ENCODE assay signal across 19 cellular contexts in genomic region chr9:129656795-129657390, GRCh38. TPM values are rescaled to one million over a fixed set of nuclear protein-coding genes. Genes with fewer than 3 reads are reported as not detected.
A peak's percentile ranks its signal among the peaks of the same experiment; 100 is the strongest.
DNase-seq lines count a peak whose midpoint lies in the region; ATAC-seq, FAIRE-seq and TF ChIP-seq lines count a peak whose summit lies in the region.
"Had no signal": no experiment of that assay in that cellular context is flagged by ENCODE, and none has a peak within 500 bp of the region (broad histone marks: within the 10 kb centered on the region; RNA-seq: fewer than 3 reads in every experiment).

No MANE protein-coding gene starts in this region.

- POLR2A ChIA-PET in activated CD4-positive, alpha-beta T cell treated with anti-CD3 and anti-CD28 coated beads for 36 hours (lab: Charles Lee) = interaction anchor here (0.8 kb wide), 1 partner anchor 8 kb away, joined by 3 read pairs; the partner anchor contains the start of gene PRRX2
- POLR2A ChIA-PET in PC-9 (lab: Charles Lee; ENCODE audit: unreplicated experiment) = interaction anchor here (0.6 to 0.7 kb wide), 3 partner anchors 112 to 1336 kb away, joined by 3 to 8 read pairs (median 5); no protein-coding TSS in a partner anchor

- no peaks in the 10 kb centered on the region for H3K27me3 Mint-ChIP-seq in activated CD4-positive, alpha-beta T cell treated with anti-CD3 and anti-CD28 coated beads for 36 hours

- H3K27me3 ChIP-seq in PC-9 (ENCODE audit: insufficient read depth, low read depth) = no peaks in the 10 kb centered on the region
- H3K27me3 ChIP-seq in bronchial epithelial cell (ENCODE audit: control insufficient read depth, insufficient read depth, low read length) = peaks cover 4% of the 10 kb centered on the region
- H3K27me3 ChIP-seq: cardiac muscle cell, upper lobe of left lung had no signal

- no peak for DNase-seq in activated CD4-positive, alpha-beta T cell treated with anti-CD3 and anti-CD28 coated beads for 36 hours
- DNase-seq in activated CD4-positive, alpha-beta T cell treated with anti-CD3 and anti-CD28 coated beads, Interleukin-2, amount 50 U/mL, for 48 hours = no peak
- DNase-seq in PC-9 (peak; percentile 35 to 69), bronchial epithelial cell (ENCODE audit: low read depth) (peak; percentile 89), renal cortical epithelial cell (ENCODE audit: low read depth) (peak; percentile 70), cortex of kidney (lab: John Stamatoyannopoulos, UW) (no peak), NCI-H526 (lab: John Stamatoyannopoulos, UW) (no peak)
- no peak for DNase-seq in stimulated activated naive CD4-positive, alpha-beta T cell treated with Interleukin-2 at 50 U/mL for 16 hours (lab: John Stamatoyannopoulos, UW)
- DNase-seq: activated CD4-positive, alpha-beta T cell treated with anti-CD3 and anti-CD28 coated beads for 1 hour; DMS 273 treated with DMSO at 0.1 percent for 48 hours; naive thymus-derived CD8-positive, alpha-beta T cell; NCI-H1048; NCI-H524; spleen; upper lobe of left lung had no signal

- intact Hi-C loops in activated CD4-positive, alpha-beta T cell treated with anti-CD3 and anti-CD28 coated beads for 36 hours (cut with DNase I, micrococcal nuclease) = no loop called here
- intact Hi-C loops in PC-9 (cut with micrococcal nuclease; ENCODE audit: unreplicated experiment) = no loop called here

- no peak overlapping the region for H3K4me3 ChIP-seq in PC-9
- no peak overlapping the region for H3K4me3 ChIP-seq in bronchial epithelial cell (ENCODE audit: low read depth, low read length)
- H3K4me3 ChIP-seq: cardiac muscle cell, spleen, upper lobe of left lung had no signal

- no peaks in the 10 kb centered on the region for H3K4me1 Mint-ChIP-seq in activated CD4-positive, alpha-beta T cell treated with anti-CD3 and anti-CD28 coated beads for 36 hours
- H3K4me1 Mint-ChIP-seq: naive thymus-derived CD8-positive, alpha-beta T cell had no signal

- H3K4me2 ChIP-seq in PC-9 = peak overlapping the region; percentile 67

- CTCF ChIA-PET in activated CD4-positive, alpha-beta T cell treated with anti-CD3 and anti-CD28 coated beads for 36 hours (lab: Charles Lee) = interaction anchor here (0.8 to 1.1 kb wide), 3 partner anchors 16 to 134 kb away, joined by 3 to 4 read pairs (median 3); no protein-coding TSS in a partner anchor
- CTCF ChIA-PET in PC-9 (lab: Charles Lee) = no interaction called here

- H3K36me3 ChIP-seq in PC-9 (ENCODE audit: low read depth) (no peaks in the 10 kb centered on the region), bronchial epithelial cell (ENCODE audit: control insufficient read depth, insufficient read depth, low read length) (no peaks in the 10 kb centered on the region)
- H3K36me3 ChIP-seq: cardiac muscle cell, spleen, upper lobe of left lung had no signal

- no peak for TF ChIP-seq CTCF in PC-9 (conservative IDR thresholded peaks at IDR 0.05)
- TF ChIP-seq CTCF in bronchial epithelial cell (IDR thresholded peaks at IDR 0.05; ENCODE audit: insufficient read depth, low read length, severe bottlenecking) = no peak

- no peaks in the 10 kb centered on the region for H3K9me3 ChIP-seq in PC-9 (ENCODE audit: insufficient read depth, low read depth)
- H3K9me3 ChIP-seq: spleen, upper lobe of left lung had no signal

- H3K9me2 ChIP-seq in PC-9 (ENCODE audit: insufficient read depth) = no peaks in the 10 kb centered on the region

- H3K9me3 Mint-ChIP-seq in activated CD4-positive, alpha-beta T cell treated with anti-CD3 and anti-CD28 coated beads for 36 hours (ENCODE audit: low read depth) = no peaks in the 10 kb centered on the region
- H3K9me3 Mint-ChIP-seq: activated T-helper 2 cell treated with anti-CD3 and anti-CD28 coated beads, Interferon-gamma antibody, Interleukin-2, Interleukin-4, amounts not matched to agents 10 μg/mL and 5 μg/mL and 100 μg/mL, durations not matched to agents 14 hours and 24 hours and 36 hours; naive thymus-derived CD8-positive, alpha-beta T cell had no signal

- peaks cover 12% of the 10 kb centered on the region for H3K4me1 ChIP-seq in PC-9 (replicated peaks; ENCODE audit: insufficient read depth)

- peak; percentile 95 for FAIRE-seq in bronchial epithelial cell (lab: Jason Lieb, UNC)
- FAIRE-seq: A204.1, GM12891 had no signal

- no peak overlapping the region for H2AFZ ChIP-seq in PC-9

- no peaks in the 10 kb centered on the region for H3K79me2 ChIP-seq in PC-9 (ENCODE audit: low read depth)

- no peak overlapping the region for H3K27ac ChIP-seq in PC-9
- H3K27ac ChIP-seq: cardiac muscle cell, spleen, upper lobe of left lung had no signal

- no peaks in the 10 kb centered on the region for H3K36me3 Mint-ChIP-seq in activated CD4-positive, alpha-beta T cell treated with anti-CD3 and anti-CD28 coated beads for 36 hours (ENCODE audit: low read depth)
- H3K36me3 Mint-ChIP-seq: naive thymus-derived CD8-positive, alpha-beta T cell had no signal

- no peaks in the 10 kb centered on the region for H4K20me1 ChIP-seq in PC-9 (ENCODE audit: insufficient read depth)

- no peak overlapping the region for H3K27ac Mint-ChIP-seq in activated CD4-positive, alpha-beta T cell treated with anti-CD3 and anti-CD28 coated beads for 36 hours
- H3K27ac Mint-ChIP-seq: activated T-helper 2 cell treated with anti-CD3 and anti-CD28 coated beads, Interferon-gamma antibody, Interleukin-2, Interleukin-4, amounts not matched to agents 10 μg/mL and 5 μg/mL and 100 μg/mL, durations not matched to agents 14 hours and 24 hours and 36 hours; naive thymus-derived CD8-positive, alpha-beta T cell had no signal

- peak; percentile 64 for ATAC-seq in activated CD4-positive, alpha-beta T cell treated with anti-CD3 and anti-CD28 coated beads for 36 hours
- ATAC-seq: naive thymus-derived CD8-positive, alpha-beta T cell had no signal

- no peak overlapping the region for H3K4me3 Mint-ChIP-seq in activated CD4-positive, alpha-beta T cell treated with anti-CD3 and anti-CD28 coated beads for 36 hours
- H3K4me3 Mint-ChIP-seq: naive thymus-derived CD8-positive, alpha-beta T cell had no signal

- BruUV-seq in PC-9 (replicated peaks; lab: Mats Ljungman, UMichigan) = no TSS peak

- peaks cover 9% of the 10 kb centered on the region for H3F3A ChIP-seq in PC-9 (ENCODE audit: insufficient read depth, low read depth)

RNA-seq across cellular contexts. Expression of gene PRRX2, which starts 8.6 kb away (rescaled TPM):
- under 1 TPM; 0.49 to 0.57 TPM for total RNA-seq in activated CD4-positive, alpha-beta T cell treated with anti-CD3 and anti-CD28 coated beads for 36 hours
- 0.98 and 1.6 TPM in 2 replicates for total RNA-seq in PC-9 (2021)
- 0.13 TPM in 1 of 2 replicates, not detected in the other for total RNA-seq in bronchial epithelial cell
- total RNA-seq in renal cortical epithelial cell = 0.45 TPM in 1 of 2 replicates, not detected in the other
- total RNA-seq: naive thymus-derived CD8-positive, alpha-beta T cell had no signal

RNA-seq across cellular contexts. Expression of gene ASB6, which starts 14.9 kb away (rescaled TPM):
- total RNA-seq in activated CD4-positive, alpha-beta T cell treated with anti-CD3 and anti-CD28 coated beads for 36 hours = 10 to 100 TPM; 13.4 to 15.0 TPM
- total RNA-seq in PC-9 (2021) = 19.3 and 20.2 TPM in 2 replicates
- 6.1 and 9.2 TPM in 2 replicates for total RNA-seq in bronchial epithelial cell
- 17.4 and 21.9 TPM in 2 replicates for total RNA-seq in renal cortical epithelial cell

RNA-seq across cellular contexts. Expression of gene NTMT1, which starts 30.9 kb away (rescaled TPM):
- total RNA-seq in activated CD4-positive, alpha-beta T cell treated with anti-CD3 and anti-CD28 coated beads for 36 hours = 10 to 100 TPM; 50.1 to 69.2 TPM
- total RNA-seq in PC-9 (2021) (52.5 and 53.1 TPM in 2 replicates), bronchial epithelial cell (32.6 and 40.8 TPM in 2 replicates), renal cortical epithelial cell (22.2 and 38.2 TPM in 2 replicates)

RNA-seq across cellular contexts. Expression of gene C9orf50, which starts 36.0 kb away (rescaled TPM):
- not detected for total RNA-seq in activated CD4-positive, alpha-beta T cell treated with anti-CD3 and anti-CD28 coated beads for 36 hours
- total RNA-seq in PC-9 (2021) (0.38 TPM in 1 of 2 replicates, not detected in the other), bronchial epithelial cell (not detected in 2 replicates), renal cortical epithelial cell (0.05 TPM in 1 of 2 replicates, not detected in the other)
- total RNA-seq: activated T-helper 2 cell treated with anti-CD3 and anti-CD28 coated beads, Interferon-gamma antibody, Interleukin-2, Interleukin-4, amounts not matched to agents 10 μg/mL and 5 μg/mL and 100 μg/mL, durations not matched to agents 14 hours and 24 hours and 36 hours; naive thymus-derived CD8-positive, alpha-beta T cell; upper lobe of left lung had no signal

Comparison
In these comparisons a context has a peak if more than half of its experiments do, and no peak if none do; other contexts are left out.
1. DNase-seq: peak in PC-9 (2 of 2), bronchial epithelial cell (single experiment) and renal cortical epithelial cell (single experiment); none in activated CD4-positive, alpha-beta T cell treated with anti-CD3 and anti-CD28 coated beads for 36 hours (single experiment), activated CD4-positive, alpha-beta T cell treated with anti-CD3 and anti-CD28 coated beads, Interleukin-2, amount 50 U/mL, for 48 hours (0 of 2), cortex of kidney (single experiment), NCI-H526 (0 of 2) and stimulated activated naive CD4-positive, alpha-beta T cell treated with Interleukin-2 at 50 U/mL for 16 hours (single experiment).